20 cellular contexts compared by ENCODE assay signal in the genomic region with DNA sequence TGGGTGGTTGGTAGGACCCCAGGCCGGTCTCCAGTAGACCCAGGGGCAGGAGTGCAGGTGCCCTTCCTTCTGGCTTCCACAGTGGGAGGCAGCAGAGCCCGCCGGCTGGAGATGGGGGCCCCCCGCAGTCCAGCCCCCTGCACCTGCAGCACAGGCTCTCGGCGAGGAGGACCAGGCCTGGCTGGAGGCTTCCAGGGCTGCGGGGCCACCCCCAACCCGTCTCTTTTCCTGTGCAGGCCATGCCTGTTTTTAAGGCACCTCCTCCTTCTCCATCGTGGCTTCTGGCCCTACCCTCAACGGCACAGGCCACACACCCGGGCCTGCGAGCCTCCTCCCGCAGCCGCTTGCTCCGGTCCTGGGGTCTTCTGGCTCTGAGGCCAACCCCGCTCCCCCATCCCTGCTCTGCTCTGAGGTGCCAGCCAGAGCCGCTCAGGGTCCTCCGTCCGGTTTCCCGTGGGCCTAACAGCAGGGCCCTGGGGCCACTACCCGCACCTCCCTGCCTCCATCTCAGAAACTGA.
A peak's percentile ranks its signal among the peaks of the same experiment; 100 is the strongest.
DNase-seq lines count a peak whose midpoint lies in the region; ATAC-seq, FAIRE-seq and TF ChIP-seq lines count a peak whose summit lies in the region.
"Had no signal": no experiment of that assay in that cellular context is flagged by ENCODE, and none has a peak within 500 bp of the region (broad histone marks: within the 10 kb centered on the region; RNA-seq: fewer than 3 reads in every experiment).

No MANE protein-coding gene starts in this region.

- TF ChIP-seq CTCF in right atrium auricular region (IDR thresholded peaks at IDR 0.05): no peak
- no peak for TF ChIP-seq CTCF in GM23338 (conservative IDR thresholded peaks at IDR 0.05; ENCODE audit: low read depth in 2 of 2)
- TF ChIP-seq CTCF in D721Med (IDR thresholded peaks at IDR 0.05; ENCODE audit: insufficient read depth, missing control alignments): no peak

- no peak overlapping the region for H3K9ac ChIP-seq in neuronal stem cell (ENCODE audit: low read depth, low read length, poor library complexity)
- H3K9ac ChIP-seq: BLaER1 had no signal

- no peak overlapping the region for H3K4ac ChIP-seq in neuronal stem cell (ENCODE audit: low read length)

- H3K9me3 Mint-ChIP-seq in GM23338: no peaks in the 10 kb centered on the region
- H3K9me3 Mint-ChIP-seq: CD4-positive, alpha-beta memory T cell; CD8-positive, alpha-beta memory T cell had no signal

- peak overlapping the region; percentile 27 for H3K18ac ChIP-seq in neuronal stem cell (ENCODE audit: low read length)

- peaks cover 11% of the 10 kb centered on the region for H3K4me1 Mint-ChIP-seq in GM23338
- H3K4me1 Mint-ChIP-seq: CD14-positive monocyte; CD4-positive, alpha-beta memory T cell; CD4-positive, CD25-positive, alpha-beta regulatory T cell; CD8-positive, alpha-beta memory T cell had no signal

- H3K4me1 ChIP-seq in right cardiac atrium (ENCODE audit: control insufficient read depth, insufficient read depth, low read length) (no peaks in the 10 kb centered on the region), right atrium auricular region (no peaks in the 10 kb centered on the region), GM23338 (ENCODE audit: insufficient read depth) (no peaks in the 10 kb centered on the region; the same call in 1 of the 2 replicates), neuronal stem cell (ENCODE audit: control insufficient read depth in 2 of 2, insufficient read depth in 1 of 2, low read depth in 1 of 2, low read length in 2 of 2) (peaks cover 0 to 5% of the 10 kb centered on the region in 2 donors)
- H3K4me1 ChIP-seq: BE2C had no signal

- no peak overlapping the region for H3K4me2 ChIP-seq in GM23338
- H3K4me2 ChIP-seq in neuronal stem cell (ENCODE audit: insufficient read depth, low read length, poor library complexity, severe bottlenecking): no peak overlapping the region
- H3K4me2 ChIP-seq: BLaER1 had no signal

- WGBS in right cardiac atrium: 94% methylated on average over 21 of the region's 21 CpGs
- WGBS in neuronal stem cell (ENCODE audit: extremely low coverage in 2 of 2, insufficient read length in 2 of 2, insufficient replicate concordance in 1 of 2), 2 donors: no CpG with 5 or more reads among the region's 21 CpGs

- FAIRE-seq in D721Med (lab: Jason Lieb, UNC): no peak
- FAIRE-seq: A204.1, GM12891, GM19239 had no signal

- H3K9me2 ChIP-seq in GM23338 (ENCODE audit: insufficient read depth): peaks cover 2% of the 10 kb centered on the region; the same call in 1 of the 2 replicates

- no peak overlapping the region for H2BK5ac ChIP-seq in neuronal stem cell (ENCODE audit: low read length)

- DNase-seq in right cardiac atrium: peak in 2 of 3 donors; percentile 44 to 48
- no peak for DNase-seq in right atrium auricular region (ENCODE audit: low spot score)
- DNase-seq in GM23338 (ENCODE audit: low spot score): no peak
- DNase-seq in neuronal stem cell (ENCODE audit: low spot score): no peak
- no peak for DNase-seq in D721Med (ENCODE audit: insufficient read length, low spot score)
- DNase-seq: 8988T; ACHN; BE2C; C1 segment of cervical spinal cord; CD4-positive, alpha-beta memory T cell; CD4-positive, CD25-positive, alpha-beta regulatory T cell; CD8-positive, alpha-beta memory T cell; COR-L47; DMS79 treated with DMSO at 0.1 percent for 48 hours; GF-D8 had no signal

- no peak overlapping the region for H3K23ac ChIP-seq in neuronal stem cell (ENCODE audit: low read depth, low read length, poor library complexity)

- H3K4me3 ChIP-seq in right cardiac atrium (ENCODE audit: low read length) (no peak overlapping the region), right atrium auricular region (no peak overlapping the region), GM23338 (no peak overlapping the region), neuronal stem cell (ENCODE audit: low read length in 2 of 2) (no peak overlapping the region)
- H3K4me3 ChIP-seq: BLaER1 had no signal

- no peak overlapping the region for H3K4me3 Mint-ChIP-seq in GM23338
- H3K4me3 Mint-ChIP-seq: CD14-positive monocyte; CD4-positive, alpha-beta memory T cell; CD4-positive, CD25-positive, alpha-beta regulatory T cell; CD8-positive, alpha-beta memory T cell had no signal

- ATAC-seq in right cardiac atrium: peak in 1 of 2 donors; percentile 26
- ATAC-seq in GM23338: no peak

- H3K36me3 Mint-ChIP-seq in GM23338 (ENCODE audit: low read depth): no peaks in the 10 kb centered on the region
- H3K36me3 Mint-ChIP-seq: CD14-positive monocyte; CD4-positive, alpha-beta memory T cell; CD4-positive, CD25-positive, alpha-beta regulatory T cell; CD8-positive, alpha-beta memory T cell had no signal

- intact Hi-C loops in right cardiac atrium (cut with DNase I): no loop called here

- H3K79me2 ChIP-seq in GM23338 (replicated peaks; ENCODE audit: insufficient read depth): no peaks in the 10 kb centered on the region

- peak overlapping the region; percentile 38; the same call in 1 of the 2 replicates for H2AFZ ChIP-seq in GM23338
- H2AFZ ChIP-seq in neuronal stem cell (ENCODE audit: low read length): no peak overlapping the region

- H3K27me3 ChIP-seq in right cardiac atrium (ENCODE audit: control insufficient read depth, insufficient read depth) (no peaks in the 10 kb centered on the region), right atrium auricular region (no peaks in the 10 kb centered on the region), GM23338 (ENCODE audit: insufficient read depth) (no peaks in the 10 kb centered on the region), neuronal stem cell (ENCODE audit: control insufficient read depth in 3 of 3, insufficient read depth in 3 of 3, low read depth in 1 of 3, low read length in 3 of 3) (peaks cover 0 to 5% (median 0%) of the 10 kb centered on the region in 3 experiments)
- H3K27me3 ChIP-seq: BLaER1 had no signal

- no peak overlapping the region for H3K14ac ChIP-seq in neuronal stem cell (ENCODE audit: low read length)

- no peak overlapping the region for H2BK15ac ChIP-seq in neuronal stem cell (ENCODE audit: low read length)

- H3K27ac ChIP-seq in right cardiac atrium (ENCODE audit: low read length): no peak overlapping the region
- no peak overlapping the region for H3K27ac ChIP-seq in right atrium auricular region
- no peak overlapping the region for H3K27ac ChIP-seq in GM23338 (ENCODE audit: low read depth)
- H3K27ac ChIP-seq in neuronal stem cell (replicated peaks; ENCODE audit: low read length): no peak overlapping the region
- H3K27ac ChIP-seq: BLaER1 had no signal

- peak overlapping the region; percentile 80 for H2AK5ac ChIP-seq in neuronal stem cell (ENCODE audit: low read depth, low read length)

- H3K79me1 ChIP-seq in neuronal stem cell (ENCODE audit: low read depth, low read length): no peaks in the 10 kb centered on the region

- H3K27ac Mint-ChIP-seq in GM23338: no peak overlapping the region
- H3K27ac Mint-ChIP-seq: CD14-positive monocyte; CD4-positive, alpha-beta memory T cell; CD4-positive, CD25-positive, alpha-beta regulatory T cell; CD8-positive, alpha-beta memory T cell had no signal

- H3K27me3 Mint-ChIP-seq in GM23338 (ENCODE audit: insufficient read depth, low read depth, poor library complexity): no peaks in the 10 kb centered on the region

- no peak overlapping the region for H2BK120ac ChIP-seq in neuronal stem cell (ENCODE audit: low read depth, low read length)

- H3K9me3 ChIP-seq in right cardiac atrium (ENCODE audit: control insufficient read depth, low read length) (no peaks in the 10 kb centered on the region), right atrium auricular region (no peaks in the 10 kb centered on the region), neuronal stem cell (replicated peaks in 1 of 2; ENCODE audit: control insufficient read depth in 2 of 2, insufficient read depth in 1 of 2, low read depth in 1 of 2, low read length in 2 of 2) (no peaks in the 10 kb centered on the region)
- H3K9me3 ChIP-seq: BE2C had no signal

- no peak overlapping the region for H4K91ac ChIP-seq in neuronal stem cell (ENCODE audit: low read depth, low read length, poor library complexity)

- no peaks in the 10 kb centered on the region for H4K20me1 ChIP-seq in GM23338 (replicated peaks; ENCODE audit: insufficient read depth)
- H4K20me1 ChIP-seq: BLaER1 had no signal

- H3K36me3 ChIP-seq in right atrium auricular region: no peaks in the 10 kb centered on the region
- H3K36me3 ChIP-seq in GM23338 (ENCODE audit: insufficient read depth): no peaks in the 10 kb centered on the region
- no peaks in the 10 kb centered on the region for H3K36me3 ChIP-seq in neuronal stem cell (replicated peaks in 1 of 2; ENCODE audit: control insufficient read depth in 2 of 2, insufficient read depth in 2 of 2, low read length in 2 of 2)
- H3K36me3 ChIP-seq: BE2C, BLaER1 had no signal

- no peak overlapping the region for H4K8ac ChIP-seq in neuronal stem cell (ENCODE audit: low read depth, low read length)

- H2BK12ac ChIP-seq in neuronal stem cell (ENCODE audit: low read length): no peak overlapping the region

- no peaks in the 10 kb centered on the region for H3F3A ChIP-seq in GM23338 (replicated peaks; ENCODE audit: low read depth)

TF ChIP-seq in GM23338, 12 proteins besides CTCF, POLR2A, EP300 and RAD21 (continues in another document):
- TF ChIP-seq ETS1 (IDR thresholded peaks at IDR 0.05): no peak
- no peak for TF ChIP-seq CREB1 (CRISPR knock-in tag; IDR thresholded peaks at IDR 0.05; ENCODE audit: low read depth)
- TF ChIP-seq EZH2 (IDR thresholded peaks at IDR 0.05; ENCODE audit: low read depth, unreplicated experiment): no peak
- no peak for TF ChIP-seq ZNF114 (CRISPR knock-in tag; IDR thresholded peaks at IDR 0.05)
- TF ChIP-seq ZNF331 (CRISPR knock-in tag; IDR thresholded peaks at IDR 0.05; ENCODE audit: low read depth): no peak
- TF ChIP-seq JUNB (IDR thresholded peaks at IDR 0.05; ENCODE audit: unreplicated experiment): no peak
- TF ChIP-seq EZH2phosphoT487 (IDR thresholded peaks at IDR 0.05; ENCODE audit: unreplicated experiment): no peak

Comparison
In these comparisons a context has a peak if more than half of its experiments do, and no peak if none do; other contexts are left out.
1. DNase-seq: peak in right cardiac atrium (2 of 3); none in right atrium auricular region (single experiment), GM23338 (single experiment), neuronal stem cell (single experiment) and D721Med (single experiment).